In genomic region chr2:27409321-27410073, GRCh38 we compare ENCODE assay signal across 8 cellular contexts. TPM values are rescaled to one million over a fixed set of nuclear protein-coding genes. Genes with fewer than 3 reads are reported as not detected.
DNase-seq lines count a peak whose midpoint lies in the region; ATAC-seq, FAIRE-seq and TF ChIP-seq lines count a peak whose summit lies in the region.

PPM1G (minus strand) TSS chr2:27409591; CDS start chr2:27409422, 169 bp downstream.

- H3K9me3 ChIP-seq in DND-41 (ENCODE audit: insufficient read depth, low read length, severe bottlenecking) (no peaks in the 10 kb centered on the region), Karpas-422 (ENCODE audit: low read length) (no peaks in the 10 kb centered on the region), esophagus muscularis mucosa (no peaks in the 10 kb centered on the region)

- no peak for FAIRE-seq in RCC 7860 (lab: Jason Lieb, UNC)

- H3K4me1 Mint-ChIP-seq in activated T-cell treated with anti-CD3 and anti-CD28 coated beads, Interleukin-2, amount 50 U/mL, for 72 hours (ENCODE audit: low read depth) = peaks cover 40% of the 10 kb centered on the region

- H2AFZ ChIP-seq in DND-41 (ENCODE audit: low read depth, low read length) = peak within 1 kb of the TSS; percentile 95
- H2AFZ ChIP-seq in Karpas-422 (ENCODE audit: low read length) = peak within 1 kb of the TSS; percentile 99

- TF ChIP-seq EP300 in esophagus muscularis mucosa (IDR thresholded peaks at IDR 0.05) = no peak

- H3K9ac ChIP-seq in DND-41 (ENCODE audit: low read depth, low read length) (peak within 1 kb of the TSS; percentile 97), Karpas-422 (ENCODE audit: low read length) (peak within 1 kb of the TSS; percentile 100)

- peaks cover 38% of the 10 kb centered on the region for H3K4me1 ChIP-seq in DND-41 (ENCODE audit: insufficient read depth, low read length)
- peaks cover 21% of the 10 kb centered on the region for H3K4me1 ChIP-seq in Karpas-422 (ENCODE audit: low read length)
- H3K4me1 ChIP-seq in esophagus muscularis mucosa = peaks cover 24 to 35% (median 29%) of the 10 kb centered on the region in 4 donors

- H3K36me3 ChIP-seq in DND-41 (ENCODE audit: insufficient read depth, low read length) = peaks cover 30% of the 10 kb centered on the region
- H3K36me3 ChIP-seq in Karpas-422 (ENCODE audit: insufficient read depth, low read length) = peaks cover 17% of the 10 kb centered on the region
- H3K36me3 ChIP-seq in esophagus muscularis mucosa = peaks cover 0 to 5% (median 4%) of the 10 kb centered on the region in 4 donors

- H3K4me3 ChIP-seq in DND-41 (ENCODE audit: low read depth in 1 of 2, low read length in 2 of 2) = peak within 1 kb of the TSS; percentile 96 to 97
- H3K4me3 ChIP-seq in Karpas-422 (ENCODE audit: low read length) = peak within 1 kb of the TSS; percentile 100
- H3K4me3 ChIP-seq in esophagus muscularis mucosa = peak within 1 kb of the TSS; percentile 71 to 100 (median 91)

- intact Hi-C loops in esophagus muscularis mucosa (cut with DNase I) = loop anchor here (2.0 to 5.0 kb wide), 2 partner anchors 19 to 37 kb away; partner anchors contain the start of genes EIF2B4, NRBP1 and SNX17

- peaks cover 5 to 13% of the 10 kb centered on the region in 2 donors for H3K36me3 Mint-ChIP-seq in activated T-cell treated with anti-CD3 and anti-CD28 coated beads, Interleukin-2, amount 50 U/mL, for 72 hours (ENCODE audit: insufficient read depth in 2 of 2)

- WGBS in esophagus muscularis mucosa = under 1% methylated on average over 18 of the region's 82 CpGs

- DNase-seq in DND-41 = peak; percentile 97
- DNase-seq in Karpas-422 = peak; percentile 98
- DNase-seq in RCC 7860 (ENCODE audit: low spot score) = peak; percentile 82
- DNase-seq in activated T-cell treated with anti-CD3 and anti-CD28 coated beads, Interleukin-2, amount 50 U/mL, for 72 hours = peak; percentile 98 to 99
- DNase-seq in esophagus muscularis mucosa (ENCODE audit: extremely low spot score) = peak; percentile 96
- peak; percentile 91 for DNase-seq in myocyte (ENCODE audit: low read depth)
- peak; percentile 93 to 95 for DNase-seq in stimulated activated CD8-positive, alpha-beta memory T cell treated with anti-CD3 and anti-CD28 coated beads, Interleukin-7, amount 100 ng/mL, for 48 hours (ENCODE audit: extremely low read depth in 1 of 2, low read depth in 1 of 2)

- peaks cover 29% of the 10 kb centered on the region for H4K20me1 ChIP-seq in DND-41 (ENCODE audit: insufficient read depth, low read length)
- H4K20me1 ChIP-seq in Karpas-422 (ENCODE audit: insufficient read depth, low read depth, low read length) = peaks cover 28% of the 10 kb centered on the region

- H3K79me2 ChIP-seq in DND-41 (ENCODE audit: insufficient read depth, low read length) (peaks cover 49% of the 10 kb centered on the region), Karpas-422 (ENCODE audit: low read length) (peaks cover 49% of the 10 kb centered on the region)

- TF ChIP-seq POLR2A in esophagus muscularis mucosa (IDR thresholded peaks at IDR 0.05; ENCODE audit: low read depth) = no peak

- no peaks in the 10 kb centered on the region for H3K9me2 ChIP-seq in Karpas-422 (replicated peaks; ENCODE audit: insufficient read depth, low read length)

- ATAC-seq in DND-41 (ENCODE audit: insufficient read depth, low read depth) = peak; percentile 95
- ATAC-seq in GM21825 (IDR thresholded peaks at IDR 0.05; ENCODE audit: unreplicated experiment) = peak; percentile 92
- peak; percentile 98 to 99 for ATAC-seq in activated T-cell treated with anti-CD3 and anti-CD28 coated beads, Interleukin-2, amount 50 U/mL, for 72 hours (replicated peaks in 1 of 2)

- peak within 1 kb of the TSS; percentile 97 for H3K27ac Mint-ChIP-seq in activated T-cell treated with anti-CD3 and anti-CD28 coated beads, Interleukin-2, amount 50 U/mL, for 72 hours

- peak within 1 kb of the TSS; percentile 90 to 98 for H3K4me3 Mint-ChIP-seq in activated T-cell treated with anti-CD3 and anti-CD28 coated beads, Interleukin-2, amount 50 U/mL, for 72 hours

- TF ChIP-seq CTCF in DND-41 (IDR thresholded peaks at IDR 0.05; ENCODE audit: borderline replicate concordance, extremely low read depth, low read length, poor library complexity, severe bottlenecking) (no peak), esophagus muscularis mucosa (IDR thresholded peaks at IDR 0.05) (peak in 1 of 3 experiments; percentile 4)

- H3K27ac ChIP-seq in DND-41 (ENCODE audit: low read length) (peak within 1 kb of the TSS; percentile 97), Karpas-422 (ENCODE audit: low read length) (peak within 1 kb of the TSS; percentile 81), esophagus muscularis mucosa (replicated peaks in 1 of 4) (peak within 1 kb of the TSS; percentile 84 to 91 (median 87))

- peak within 1 kb of the TSS; percentile 88 for H3K4me2 ChIP-seq in DND-41 (ENCODE audit: insufficient read depth, low read length)
- H3K4me2 ChIP-seq in Karpas-422 (ENCODE audit: low read depth, low read length, poor library complexity, severe bottlenecking) = peak within 1 kb of the TSS; percentile 93

- peaks cover 0 to 3% of the 10 kb centered on the region in 2 donors for H3K9me3 Mint-ChIP-seq in activated T-cell treated with anti-CD3 and anti-CD28 coated beads, Interleukin-2, amount 50 U/mL, for 72 hours

- H3K27me3 Mint-ChIP-seq in activated T-cell treated with anti-CD3 and anti-CD28 coated beads, Interleukin-2, amount 50 U/mL, for 72 hours (ENCODE audit: low read depth) = no peaks in the 10 kb centered on the region

- H3K27me3 ChIP-seq in DND-41 (ENCODE audit: insufficient read depth, low read length, poor library complexity) (no peaks in the 10 kb centered on the region), Karpas-422 (ENCODE audit: low read length) (no peaks in the 10 kb centered on the region), esophagus muscularis mucosa (no peaks in the 10 kb centered on the region)

RNA-seq across cellular contexts. Expression of gene PPM1G, which starts in this region (rescaled TPM):
- 66.9 and 79.6 TPM in 2 replicates for total RNA-seq in Karpas-422 (2014; rRNA removed; shearing (Covaris generic); ENCODE audit: low replicate concordance)
- 100 to 1,000 TPM; 122 to 132 TPM for total RNA-seq in activated T-cell treated with anti-CD3 and anti-CD28 coated beads, Interleukin-2, amount 50 U/mL, for 72 hours
- 10 to 100 TPM; 46.1 to 71.8 (median 62.7) TPM for total RNA-seq in esophagus muscularis mucosa
- 68.0 and 72.4 TPM in 2 replicates for total RNA-seq in myocyte
- polyA plus RNA-seq in myocyte (2012) = 71.8 TPM

Comparison
In these comparisons a context has a peak if more than half of its experiments do, and no peak if none do; other contexts are left out.
1. Peak in every context shown above with its lines: DNase-seq, ATAC-seq, H3K4me3 ChIP-seq and H3K27ac ChIP-seq.